Comparison of ENCODE assay signal across 22 cellular contexts in the genomic region with DNA sequence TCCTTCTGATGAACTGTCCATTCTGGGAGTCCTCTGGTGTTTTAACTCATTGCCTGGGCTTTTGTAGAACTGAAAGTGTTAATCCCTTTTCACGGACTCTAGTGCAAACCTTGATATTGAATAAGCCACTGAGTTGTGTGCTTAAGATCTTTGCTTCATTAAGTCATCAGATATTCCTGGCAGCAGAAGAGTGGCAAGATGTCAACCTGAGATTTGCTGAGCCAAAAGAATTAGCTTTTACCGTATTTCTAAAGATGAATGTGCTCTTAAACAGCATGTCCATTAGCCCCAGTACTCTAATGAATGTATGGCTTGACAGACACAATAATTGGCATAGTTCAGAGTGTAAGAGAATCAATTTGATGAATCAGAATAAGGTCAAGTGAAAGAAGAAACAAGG.
A peak's percentile ranks its signal among the peaks of the same experiment; 100 is the strongest.
DNase-seq lines count a peak whose midpoint lies in the region; ATAC-seq and TF ChIP-seq lines count a peak whose summit lies in the region.
"Had no signal": no experiment of that assay in that cellular context is flagged by ENCODE, and none has a peak within 500 bp of the region (broad histone marks: within the 10 kb centered on the region; RNA-seq: fewer than 3 reads in every experiment).

No MANE protein-coding gene starts in this region.

- H3K9me3 Mint-ChIP-seq in CD14-positive monocyte, result peaks cover 0 to 6% (median 0%) of the 10 kb centered on the region in 7 donors

- H3K4me3 ChIP-seq in WERI-Rb-1 (ENCODE audit: low read depth, low read length) (peak overlapping the region; percentile 26), transverse colon (no peak overlapping the region), heart left ventricle (no peak overlapping the region)
- H3K4me3 ChIP-seq: BLaER1, left ventricle myocardium inferior, sigmoid colon, tibial nerve had no signal

- H3K27me3 Mint-ChIP-seq in CD14-positive monocyte (ENCODE audit: low read depth in 3 of 3), result peaks cover 1 to 2% (median 2%) of the 10 kb centered on the region in 3 donors
- H3K27me3 Mint-ChIP-seq: central memory CD8-positive, alpha-beta T cell had no signal

- H3K36me3 Mint-ChIP-seq in CD14-positive monocyte, result no peaks in the 10 kb centered on the region

- peak overlapping the region in 1 of 7 donors; percentile 11 for H3K27ac Mint-ChIP-seq in CD14-positive monocyte

- H3K36me3 ChIP-seq in WERI-Rb-1 (no peaks in the 10 kb centered on the region), transverse colon (no peaks in the 10 kb centered on the region), heart left ventricle (no peaks in the 10 kb centered on the region)
- H3K36me3 ChIP-seq: BLaER1, left ventricle myocardium inferior, sigmoid colon, tibial nerve had no signal

- no peaks in the 10 kb centered on the region for H3K4me1 ChIP-seq in transverse colon
- peaks cover 0 to 11% (median 0%) of the 10 kb centered on the region in 12 donors for H3K4me1 ChIP-seq in heart left ventricle
- H3K4me1 ChIP-seq: BLaER1, left ventricle myocardium inferior, tibial nerve had no signal

- H3K27me3 ChIP-seq in WERI-Rb-1 (ENCODE audit: insufficient read depth, low read depth, severe bottlenecking) (no peaks in the 10 kb centered on the region), transverse colon (no peaks in the 10 kb centered on the region), heart left ventricle (no peaks in the 10 kb centered on the region)
- H3K27me3 ChIP-seq: BLaER1, sigmoid colon, tibial nerve had no signal

- intact Hi-C loops in transverse colon (cut with DNase I; ENCODE audit: low total_unique reads), result no loop called here
- intact Hi-C loops in CD14-positive monocyte (cut with micrococcal nuclease), result no loop called here
- intact Hi-C loops in heart left ventricle (cut with DNase I), result no loop called here

- no peak for ATAC-seq in heart left ventricle
- ATAC-seq: esophagus mucosa had no signal

- in situ Hi-C loops in transverse colon (cut with MboI; ENCODE audit: low pct_ligation_motif_present in 1 of 4, low pct_unique_long_range_greater_than_20kb in 1 of 4, low sequenced_read_pairs in 3 of 4), result no loop called here

- H3K4me3 Mint-ChIP-seq in CD14-positive monocyte, result no peak overlapping the region
- H3K4me3 Mint-ChIP-seq: central memory CD8-positive, alpha-beta T cell had no signal

- H3K27ac ChIP-seq in WERI-Rb-1 (peak overlapping the region; percentile 60), transverse colon (no peak overlapping the region), heart left ventricle (no peak overlapping the region)
- H3K27ac ChIP-seq: 22Rv1, BLaER1, left ventricle myocardium inferior, tibial nerve had no signal

- no peak for TF ChIP-seq EP300 in transverse colon (IDR thresholded peaks at IDR 0.05; ENCODE audit: low read depth)

- no peaks in the 10 kb centered on the region for H3K4me1 Mint-ChIP-seq in CD14-positive monocyte
- H3K4me1 Mint-ChIP-seq: central memory CD8-positive, alpha-beta T cell had no signal

- H3K9me3 ChIP-seq in WERI-Rb-1 (ENCODE audit: severe bottlenecking), result no peaks in the 10 kb centered on the region
- no peaks in the 10 kb centered on the region for H3K9me3 ChIP-seq in transverse colon
- H3K9me3 ChIP-seq in heart left ventricle, result no peaks in the 10 kb centered on the region
- H3K9me3 ChIP-seq: BLaER1, left ventricle myocardium inferior, sigmoid colon, tibial nerve had no signal

- DNase-seq in NCI-H1417 (lab: John Stamatoyannopoulos, UW) (peak in 2 of 3 experiments; percentile 51 to 78), NCI-H1417 treated with DMSO at 0.1 percent for 48 hours (lab: John Stamatoyannopoulos, UW) (no peak), WERI-Rb-1 (peak; percentile 14), kidney glomerular epithelial cell (lab: John Stamatoyannopoulos, UW) (peak; percentile 80), transverse colon (no peak), CD14-positive monocyte (ENCODE audit: low spot score) (no peak), putamen (ENCODE audit: low spot score) (no peak), heart left ventricle (no peak)
- DNase-seq: activated CD8-positive, alpha-beta memory T cell treated with anti-CD3 and anti-CD28 coated beads, Interleukin-2, amount 50 U/mL, for 48 hours; activated effector memory CD4-positive, alpha-beta T cell treated with anti-CD3 and anti-CD28 coated beads, Interleukin-2, amount 50 U/mL, for 16 hours; GOT3; left ventricle myocardium inferior; nucleus accumbens; Right ventricle myocardium superior; sigmoid colon; stimulated activated naive CD4-positive, alpha-beta T cell treated with Interleukin-2 at 50 U/mL for 16 hours; T-helper 1 cell had no signal

- no peak for TF ChIP-seq CTCF in WERI-Rb-1 (IDR thresholded peaks at IDR 0.05; ENCODE audit: low read depth, low read length)
- no peak for TF ChIP-seq CTCF in transverse colon (IDR thresholded peaks at IDR 0.05)
- TF ChIP-seq CTCF in CD14-positive monocyte (IDR thresholded peaks at IDR 0.05), result no peak
- no peak for TF ChIP-seq CTCF in heart left ventricle (IDR thresholded peaks at IDR 0.05)

- TF ChIP-seq POLR2A in transverse colon (IDR thresholded peaks at IDR 0.05), result no peak
- TF ChIP-seq POLR2A in heart left ventricle (IDR thresholded peaks at IDR 0.05), result no peak

- 78 to 88% methylated on average over 2 of the region's 2 CpGs for WGBS in transverse colon (ENCODE audit: low coverage in 1 of 2), 2 donors
- WGBS in heart left ventricle, 4 donors, result 68 to 75% (median 73%) methylated on average over 2 of the region's 2 CpGs

Comparison
In these comparisons a context has a peak if more than half of its experiments do, and no peak if none do; other contexts are left out.
1. DNase-seq: peak in NCI-H1417 (2 of 3), WERI-Rb-1 (single experiment) and kidney glomerular epithelial cell (single experiment); none in NCI-H1417 treated with DMSO at 0.1 percent for 48 hours (single experiment), transverse colon (single experiment), CD14-positive monocyte (single experiment), putamen (single experiment) and heart left ventricle (0 of 5).